Comparison of ENCODE assay signal across 2 cellular contexts in the genomic region with DNA sequence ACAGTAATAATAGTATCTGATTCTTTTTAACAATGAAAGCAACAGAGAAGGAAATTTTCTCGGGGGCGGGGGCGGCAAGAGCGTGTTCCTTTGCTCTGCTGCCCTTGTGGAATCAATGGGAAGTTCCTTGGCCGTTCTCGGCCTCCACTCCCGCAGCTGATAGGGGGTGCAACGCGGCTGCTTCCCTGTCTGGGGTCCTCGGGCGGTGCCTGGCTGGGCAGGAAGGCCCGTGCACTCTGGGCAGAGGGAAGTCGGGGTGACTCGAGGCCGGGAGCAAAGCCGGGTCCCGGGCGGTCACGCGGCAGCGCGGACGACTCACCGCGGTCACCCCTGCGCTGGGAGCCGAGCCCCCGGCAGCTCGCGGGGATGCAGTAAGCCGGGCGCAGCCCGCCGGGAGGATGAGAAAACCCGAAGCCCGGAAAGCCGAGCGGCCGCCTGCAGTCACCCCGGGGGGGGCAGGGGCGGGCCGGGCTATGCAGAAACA.
TF ChIP-seq lines count a peak whose summit lies in the region.

No MANE protein-coding gene starts in this region.

TF ChIP-seq in IMR-90, 13 proteins besides CTCF, POLR2A, EP300 and RAD21:
- TF ChIP-seq CEBPB (IDR thresholded peaks at IDR 0.05; ENCODE audit: low read depth, low read length) = no peak
- peak; percentile 7; the same call in 1 of the 2 replicates for TF ChIP-seq MAZ (IDR thresholded peaks at IDR 0.05; ENCODE audit: borderline replicate concordance, low read depth, low read length)
- TF ChIP-seq, protein P1, sequence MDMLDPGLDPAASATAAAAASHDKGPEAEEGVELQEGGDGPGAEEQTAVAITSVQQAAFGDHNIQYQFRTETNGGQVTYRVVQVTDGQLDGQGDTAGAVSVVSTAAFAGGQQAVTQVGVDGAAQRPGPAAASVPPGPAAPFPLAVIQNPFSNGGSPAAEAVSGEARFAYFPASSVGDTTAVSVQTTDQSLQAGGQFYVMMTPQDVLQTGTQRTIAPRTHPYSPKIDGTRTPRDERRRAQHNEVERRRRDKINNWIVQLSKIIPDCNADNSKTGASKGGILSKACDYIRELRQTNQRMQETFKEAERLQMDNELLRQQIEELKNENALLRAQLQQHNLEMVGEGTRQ (IDR thresholded peaks at IDR 0.05; ENCODE audit: low read depth, low read length) = 0 out of 2 replicates have a peak, but pooled peaks have one; percentile 15
- TF ChIP-seq BHLHE40 (IDR thresholded peaks at IDR 0.05; ENCODE audit: low read depth, low read length) = no peak
- no peak for TF ChIP-seq RCOR1 (IDR thresholded peaks at IDR 0.05; ENCODE audit: insufficient replicate concordance, low read length)
- no peak for TF ChIP-seq MAFK (IDR thresholded peaks at IDR 0.05; ENCODE audit: low read depth, low read length)
- TF ChIP-seq CHD1 (IDR thresholded peaks at IDR 0.05; ENCODE audit: low read depth, low read length) = no peak
- TF ChIP-seq MXI1 (IDR thresholded peaks at IDR 0.05; ENCODE audit: borderline replicate concordance, low read depth, low read length) = no peak
- TF ChIP-seq NFE2L2 (IDR thresholded peaks at IDR 0.05; ENCODE audit: low read depth, low read length) = no peak

TF ChIP-seq in H1, 55 proteins besides CTCF, POLR2A, EP300 and RAD21:
- TF ChIP-seq FOSL1 (IDR thresholded peaks at IDR 0.05; ENCODE audit: insufficient read depth, low read depth, low read length) (no peak), YY1 (IDR thresholded peaks at IDR 0.05; ENCODE audit: low read depth, low read length) (no peak), CBX5 (IDR thresholded peaks at IDR 0.05; ENCODE audit: low read depth, low read length) (no peak), BRCA1 (IDR thresholded peaks at IDR 0.05; ENCODE audit: low read depth, low read length) (no peak), ZNF274 (IDR thresholded peaks at IDR 0.05; ENCODE audit: borderline replicate concordance, extremely low read depth, low read length) (no peak), SIRT6 (IDR thresholded peaks at IDR 0.05; ENCODE audit: low read length) (no peak), TEAD4 (IDR thresholded peaks at IDR 0.05; ENCODE audit: low read depth, low read length) (no peak), SP2 (IDR thresholded peaks at IDR 0.05; ENCODE audit: low read length) (no peak), KDM1A (IDR thresholded peaks at IDR 0.05; ENCODE audit: borderline replicate concordance, low read length) (no peak), CTBP2 (IDR thresholded peaks at IDR 0.05; ENCODE audit: borderline replicate concordance, insufficient read depth, insufficient read length, low read length) (no peak), BACH1 (IDR thresholded peaks at IDR 0.05; ENCODE audit: low read length) (no peak), SRF (IDR thresholded peaks at IDR 0.05; ENCODE audit: low read depth, low read length) (no peak), NRF1 (IDR thresholded peaks at IDR 0.05; ENCODE audit: low read depth, low read length) (no peak)
- TF ChIP-seq, protein P2, sequence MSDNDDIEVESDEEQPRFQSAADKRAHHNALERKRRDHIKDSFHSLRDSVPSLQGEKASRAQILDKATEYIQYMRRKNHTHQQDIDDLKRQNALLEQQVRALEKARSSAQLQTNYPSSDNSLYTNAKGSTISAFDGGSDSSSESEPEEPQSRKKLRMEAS (IDR thresholded peaks at IDR 0.05) = no peak
TF ChIP-seq in H1: peak in this region for 0.
